32 cellular contexts compared by ENCODE assay signal in genomic region chr5:88459971-88460370, GRCh38.
"Had no signal": no experiment of that assay in that cellular context is flagged by ENCODE, and none has a peak within 500 bp of the region (broad histone marks: within the 10 kb centered on the region; RNA-seq: fewer than 3 reads in every experiment).

No MANE protein-coding gene starts in this region.

- FAIRE-seq: astrocyte, TTC549 had no signal

- H3K27ac ChIP-seq: adrenal gland, body of pancreas, brain microvascular endothelial cell, breast epithelium, VCaP had no signal

- DNase-seq: activated B cell treated with CpG ODN at 0.5 μM for 24 hours; activated CD4-positive, alpha-beta memory T cell treated with anti-CD3 and anti-CD28 coated beads for 36 hours; activated CD4-positive, alpha-beta T cell treated with anti-CD3 and anti-CD28 coated beads for 4 hours; activated CD4-positive, alpha-beta T cell treated with anti-CD3 and anti-CD28 coated beads, Interleukin-2, amount 50 U/mL, for 1 hour; activated CD4-positive, alpha-beta T cell treated with anti-CD3 and anti-CD28 coated beads, Interleukin-2, amount 50 U/mL, for 4 hours; activated CD4-positive, CD25-positive, alpha-beta regulatory T cell treated with anti-CD3 and anti-CD28 coated beads, Interleukin-2, amount 50 U/mL, for 72 hours; activated CD8-positive, alpha-beta memory T cell treated with anti-CD3 and anti-CD28 coated beads, Interleukin-2, amount 50 U/mL, for 4 hours; activated CD8-positive, alpha-beta T cell treated with anti-CD3 and anti-CD28 coated beads for 36 hours; activated effector memory CD4-positive, alpha-beta T cell treated with anti-CD3 and anti-CD28 coated beads, Interleukin-2, amount 50 U/mL, for 16 hours; activated gamma-delta T cell treated with Interleukin-2 at 50 U/mL for 16 hours; activated naive CD4-positive, alpha-beta T cell; activated naive CD4-positive, alpha-beta T cell treated with anti-CD3 and anti-CD28 coated beads for 36 hours; activated naive CD4-positive, alpha-beta T cell treated with anti-CD3 and anti-CD28 coated beads, Interleukin-2, amount 50 U/mL, for 16 hours; activated naive CD8-positive, alpha-beta T cell treated with anti-CD3 and anti-CD28 coated beads for 36 hours; activated T-cell treated with anti-CD3 and anti-CD28 coated beads for 4 hours; activated T-cell treated with anti-CD3 and anti-CD28 coated beads, Interleukin-2, amount 50 U/mL, for 1 hour; activated T-cell treated with anti-CD3 and anti-CD28 coated beads, Interleukin-2, amount 50 U/mL, for 4 hours; activated T-cell treated with anti-CD3 and anti-CD28 coated beads, Interleukin-2, amount 50 U/mL, for 72 hours; adrenal gland; amniotic stem cell; aorta; body of pancreas; brain microvascular endothelial cell; central memory CD4-positive, alpha-beta T cell; T-helper 2 cell; T-helper 9 cell had no signal

- ATAC-seq: activated CD8-positive, alpha-beta T cell treated with anti-CD3 and anti-CD28 coated beads for 36 hours; activated naive CD4-positive, alpha-beta T cell treated with anti-CD3 and anti-CD28 coated beads, Interleukin-2, amount 50 U/mL, for 72 hours; activated T-cell treated with anti-CD3 and anti-CD28 coated beads, Interleukin-2, amount 50 U/mL, for 4 hours; activated T-cell treated with anti-CD3 and anti-CD28 coated beads, Interleukin-2, amount 50 U/mL, for 72 hours; activated T-helper 17 cell treated with anti-CD3 and anti-CD28 coated beads, Interleukin-2, amount 50 U/mL, for 72 hours; body of pancreas had no signal

- H3K36me3 ChIP-seq: adrenal gland, brain microvascular endothelial cell, breast epithelium had no signal

- H3K27me3 ChIP-seq: adrenal gland, body of pancreas, brain microvascular endothelial cell, breast epithelium had no signal

- H3K9me3 ChIP-seq: adrenal gland, body of pancreas, breast epithelium had no signal

- H3K4me3 ChIP-seq: adrenal gland, body of pancreas, breast epithelium had no signal

- H3K4me1 ChIP-seq: adrenal gland, body of pancreas, breast epithelium had no signal
